Comparison of ENCODE assay signal across 1 cellular context in the genomic region with DNA sequence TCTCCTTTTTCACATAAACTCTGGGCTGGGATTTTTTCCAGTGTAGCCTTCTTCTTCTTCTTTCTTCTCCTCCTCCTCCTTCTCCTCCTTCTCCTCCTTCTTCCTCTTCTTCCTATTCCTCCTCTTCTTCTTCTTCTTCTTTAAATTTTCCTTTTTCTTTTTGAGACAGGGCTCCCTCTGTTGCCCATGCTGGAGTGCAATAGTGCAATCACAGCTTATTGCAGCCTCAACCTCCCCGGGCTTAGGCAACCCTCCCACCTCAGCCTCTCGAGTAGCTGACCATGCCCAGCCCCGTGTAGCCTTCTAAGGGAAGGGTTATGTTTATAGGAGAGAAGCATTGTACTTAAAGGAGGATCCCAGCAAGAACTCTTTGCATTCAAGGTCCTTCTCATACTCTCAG.
TF ChIP-seq lines count a peak whose summit lies in the region.

No MANE protein-coding gene starts in this region.

TF ChIP-seq in GM23338, 12 proteins besides CTCF, POLR2A, EP300 and RAD21:
- TF ChIP-seq ETS1 (IDR thresholded peaks at IDR 0.05) (no peak), POLR2AphosphoS5 (IDR thresholded peaks at IDR 0.05; ENCODE audit: low read depth) (no peak), ZNF331 (CRISPR knock-in tag; IDR thresholded peaks at IDR 0.05; ENCODE audit: low read depth) (no peak), STAT1 (IDR thresholded peaks at IDR 0.05; ENCODE audit: unreplicated experiment) (no peak), CREB1 (CRISPR knock-in tag; IDR thresholded peaks at IDR 0.05; ENCODE audit: low read depth) (no peak), NANOG (IDR thresholded peaks at IDR 0.05; ENCODE audit: borderline replicate concordance) (no peak), JUNB (IDR thresholded peaks at IDR 0.05; ENCODE audit: unreplicated experiment) (no peak), REST (IDR thresholded peaks at IDR 0.05; ENCODE audit: unreplicated experiment) (no peak), EZH2phosphoT487 (IDR thresholded peaks at IDR 0.05; ENCODE audit: unreplicated experiment) (no peak), EZH2 (IDR thresholded peaks at IDR 0.05; ENCODE audit: low read depth, unreplicated experiment) (no peak), ZNF114 (CRISPR knock-in tag; IDR thresholded peaks at IDR 0.05) (no peak), ZNF462 (CRISPR knock-in tag; IDR thresholded peaks at IDR 0.05) (no peak)
